Comparison of ENCODE assay signal across 8 cellular contexts in genomic region chr16:85026696-85027095, GRCh38. TPM values are rescaled to one million over a fixed set of nuclear protein-coding genes. Genes with fewer than 3 reads are reported as not detected.
DNase-seq lines count a peak whose midpoint lies in the region; ATAC-seq and TF ChIP-seq lines count a peak whose summit lies in the region.

No MANE protein-coding gene starts in this region.

- H3K27me3 ChIP-seq in breast epithelium: no peaks in the 10 kb centered on the region
- H3K27me3 ChIP-seq in muscle layer of duodenum (ENCODE audit: low read depth, low read length): no peaks in the 10 kb centered on the region

- CTCF ChIA-PET in RWPE1 (lab: Yijun Ruan, JAX): interaction anchor here (0.7 to 1.9 kb wide), 3 partner anchors 60 to 74 kb away, joined by 3 to 5 read pairs (median 4); no protein-coding TSS in a partner anchor

- no peak for DNase-seq in stimulated activated naive CD8-positive, alpha-beta T cell treated with anti-CD3 and anti-CD28 coated beads, Interleukin-15, Interleukin-2, amounts not matched to agents 100 U/mL and 50 U/mL, for 24 hours
- no peak for DNase-seq in breast epithelium (ENCODE audit: low spot score in 2 of 2)
- DNase-seq in dedifferentiated amniotic fluid mesenchymal stem cell (ENCODE audit: extremely low spot score): no peak
- DNase-seq in RWPE1 (ENCODE audit: low spot score): no peak
- DNase-seq in NK-92 treated with Interleukin-12 subunit alpha and Interleukin-12 subunit beta, amount 100 ng/mL, for 24 hours (lab: John Stamatoyannopoulos, UW): no peak

- peaks cover 46% of the 10 kb centered on the region for H3K4me1 Mint-ChIP-seq in stimulated activated naive CD8-positive, alpha-beta T cell treated with anti-CD3 and anti-CD28 coated beads, Interleukin-15, Interleukin-2, amounts not matched to agents 100 ng/mL and 50 ng/mL, for 24 hours (ENCODE audit: low read depth)

- peak overlapping the region; percentile 88 for H3K4me3 Mint-ChIP-seq in stimulated activated naive CD8-positive, alpha-beta T cell treated with anti-CD3 and anti-CD28 coated beads, Interleukin-15, Interleukin-2, amounts not matched to agents 100 ng/mL and 50 ng/mL, for 24 hours

- H3K4me1 ChIP-seq in breast epithelium: peaks cover 7 to 17% of the 10 kb centered on the region in 2 donors
- H3K4me1 ChIP-seq in muscle layer of duodenum (ENCODE audit: control insufficient read depth in 1 of 2, insufficient read depth in 2 of 2, low read length in 2 of 2): peaks cover 19 to 22% of the 10 kb centered on the region in 2 donors

- H3K27me3 Mint-ChIP-seq in stimulated activated naive CD8-positive, alpha-beta T cell treated with anti-CD3 and anti-CD28 coated beads, Interleukin-15, Interleukin-2, amounts not matched to agents 100 ng/mL and 50 ng/mL, for 24 hours: no peaks in the 10 kb centered on the region

- H3K27ac Mint-ChIP-seq in stimulated activated naive CD8-positive, alpha-beta T cell treated with anti-CD3 and anti-CD28 coated beads, Interleukin-15, Interleukin-2, amounts not matched to agents 100 ng/mL and 50 ng/mL, for 24 hours: peak overlapping the region; percentile 55

- TF ChIP-seq CTCF in breast epithelium (IDR thresholded peaks at IDR 0.05): no peak
- TF ChIP-seq CTCF in RWPE1 (conservative IDR thresholded peaks at IDR 0.05; ENCODE audit: low read depth): no peak

- H3K27ac ChIP-seq in breast epithelium (peak overlapping the region in 1 of 2 donors; percentile 86), muscle layer of duodenum (ENCODE audit: low read length) (no peak overlapping the region), RWPE1 (no peak overlapping the region)

- ATAC-seq in stimulated activated naive CD8-positive, alpha-beta T cell treated with anti-CD3 and anti-CD28 coated beads, Interleukin-15, Interleukin-2, amounts not matched to agents 100 U/mL and 50 U/mL, for 24 hours: no peak
- ATAC-seq in HG02840 (IDR thresholded peaks at IDR 0.05; ENCODE audit: low FRiP score, unreplicated experiment): no peak

- no peaks in the 10 kb centered on the region for H3K9me3 Mint-ChIP-seq in stimulated activated naive CD8-positive, alpha-beta T cell treated with anti-CD3 and anti-CD28 coated beads, Interleukin-15, Interleukin-2, amounts not matched to agents 100 ng/mL and 50 ng/mL, for 24 hours

- intact Hi-C loops in breast epithelium (cut with DNase I; ENCODE audit: low total_unique reads): no loop called here

- H3K9me3 ChIP-seq in breast epithelium (no peaks in the 10 kb centered on the region), muscle layer of duodenum (ENCODE audit: control insufficient read depth in 1 of 2, low read length in 2 of 2) (no peaks in the 10 kb centered on the region)

- peak overlapping the region; percentile 88 to 90 (median 88) for H3K4me3 ChIP-seq in breast epithelium
- H3K4me3 ChIP-seq in muscle layer of duodenum (ENCODE audit: low read depth in 1 of 2, low read length in 2 of 2): peak overlapping the region; percentile 77 to 83

- peaks cover 3% of the 10 kb centered on the region for H3K36me3 Mint-ChIP-seq in stimulated activated naive CD8-positive, alpha-beta T cell treated with anti-CD3 and anti-CD28 coated beads, Interleukin-15, Interleukin-2, amounts not matched to agents 100 ng/mL and 50 ng/mL, for 24 hours (ENCODE audit: low read depth)

- H3K36me3 ChIP-seq in breast epithelium (no peaks in the 10 kb centered on the region), muscle layer of duodenum (ENCODE audit: control insufficient read depth in 1 of 2, insufficient read depth in 2 of 2, low read length in 2 of 2) (no peaks in the 10 kb centered on the region)

- POLR2A ChIA-PET in RWPE1 (lab: Yijun Ruan, JAX; ENCODE audit: low non-redundant PET): interaction anchor here (0.6 to 1.2 kb wide), 3 partner anchors 10 to 715 kb away, joined by 3 to 4 read pairs (median 3); no protein-coding TSS in a partner anchor

- TF ChIP-seq POLR2A in breast epithelium (IDR thresholded peaks at IDR 0.05): no peak

RNA-seq across cellular contexts. Expression of gene KIAA0513, which starts 0.9 kb away (rescaled TPM):
- 10 to 100 TPM in 2 of 3 donors, 1 to 10 TPM in 1; 7.6 to 16.2 (median 10.8) TPM for total RNA-seq in breast epithelium

RNA-seq across cellular contexts. Expression of gene ZDHHC7, which starts 15.4 kb away (rescaled TPM):
- total RNA-seq in breast epithelium: 10 to 100 TPM; 38.7 to 69.6 (median 41.1) TPM
